In the genomic region with DNA sequence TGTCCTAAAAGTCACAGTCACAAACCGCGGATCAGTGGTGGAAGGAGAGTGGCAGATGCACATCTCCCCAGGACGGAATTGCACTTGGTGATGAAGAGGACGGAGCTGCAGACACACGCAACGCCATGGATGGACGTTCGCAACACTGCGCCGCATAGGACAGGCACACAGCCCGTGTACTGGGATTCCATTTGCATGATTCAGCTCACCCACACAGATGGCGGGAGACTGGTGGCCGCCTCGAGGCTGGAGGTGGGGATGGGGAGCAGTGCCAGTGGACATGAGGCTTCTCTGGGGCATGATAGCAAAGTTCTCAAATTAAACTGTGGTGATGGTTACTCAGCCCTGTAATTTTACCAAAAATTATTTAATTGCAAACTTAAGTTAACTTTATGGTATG, we compare ENCODE assay signal across 30 cellular contexts. TPM values are rescaled to one million over a fixed set of nuclear protein-coding genes. Genes with fewer than 3 reads are reported as not detected.
DNase-seq lines count a peak whose midpoint lies in the region; ATAC-seq, FAIRE-seq and TF ChIP-seq lines count a peak whose summit lies in the region.
"Had no signal": no experiment of that assay in that cellular context is flagged by ENCODE, and none has a peak within 500 bp of the region (broad histone marks: within the 10 kb centered on the region; RNA-seq: fewer than 3 reads in every experiment).

No MANE protein-coding gene starts in this region.

- H3K36me3 ChIP-seq in skeletal muscle tissue (ENCODE audit: control insufficient read depth in 3 of 3, insufficient read depth in 3 of 3, low read length in 3 of 3) = peaks cover 5 to 11% (median 6%) of the 10 kb centered on the region in 3 donors
- H3K36me3 ChIP-seq: pancreas had no signal

- FAIRE-seq in frontal cortex (lab: Jason Lieb, UNC) = no peak
- FAIRE-seq: HTR-8/SVneo, islet of Langerhans, pancreas had no signal

- ATAC-seq in activated T-helper 17 cell treated with anti-CD3 and anti-CD28 coated beads, Interleukin-2, amount 50 U/mL, for 72 hours (replicated peaks) = no peak
- ATAC-seq: activated T-cell treated with anti-CD3 and anti-CD28 coated beads, Interleukin-2, amount 50 U/mL, for 72 hours had no signal

- H3K27me3 ChIP-seq in skeletal muscle tissue (ENCODE audit: control insufficient read depth in 3 of 3, insufficient read depth in 3 of 3, low read length in 3 of 3) = no peaks in the 10 kb centered on the region
- H3K27me3 ChIP-seq: pancreas had no signal

- H3K4me1 ChIP-seq in skeletal muscle tissue (ENCODE audit: control insufficient read depth in 3 of 3, insufficient read depth in 3 of 3, low read length in 3 of 3) = peaks cover 61 to 68% (median 68%) of the 10 kb centered on the region in 3 donors
- H3K4me1 ChIP-seq: Caco-2, pancreas had no signal

- no peaks in the 10 kb centered on the region for H3K27me3 Mint-ChIP-seq in activated T-helper 17 cell treated with anti-CD3 and anti-CD28 coated beads, Interleukin-2, amount 50 U/mL, for 72 hours
- H3K27me3 Mint-ChIP-seq: stimulated activated naive CD8-positive, alpha-beta T cell treated with anti-CD3 and anti-CD28 coated beads, Interleukin-15, Interleukin-2, amounts not matched to agents 100 ng/mL and 50 ng/mL, for 24 hours had no signal

- no peak for TF ChIP-seq CTCF in foreskin fibroblast (IDR thresholded peaks at IDR 0.05; ENCODE audit: low read depth, low read length)

- peak; percentile 67 for DNase-seq in EL
- DNase-seq in foreskin fibroblast = peak; percentile 28 to 62
- DNase-seq in iPS-NIHi7 (ENCODE audit: extremely low spot score) = no peak
- DNase-seq in frontal cortex (ENCODE audit: low spot score in 2 of 2) = no peak
- no peak for DNase-seq in SW 1271 (lab: John Stamatoyannopoulos, UW)
- DNase-seq in NCI-H748 treated with DMSO at 0.1 percent for 48 hours (lab: John Stamatoyannopoulos, UW) = no peak
- DNase-seq: activated CD4-positive, alpha-beta T cell treated with anti-CD3 and anti-CD28 coated beads for 1 hour; activated naive CD4-positive, alpha-beta T cell treated with anti-CD3 and anti-CD28 coated beads, Interleukin-2, amount 50 U/mL, for 16 hours; activated T-cell treated with anti-CD3 and anti-CD28 coated beads, Interleukin-2, amount 50 U/mL, for 72 hours; Caco-2; DND-41; HCEC 1CT; NCI-H1105 treated with DMSO at 0.1 percent for 48 hours; NCI-H2107; NCI-H510A; NK-92 treated with Interleukin-12 subunit alpha and Interleukin-12 subunit beta, amount 100 ng/mL, for 24 hours; RPMI8226; stimulated activated CD4-positive, alpha-beta T cell treated with anti-CD3 and anti-CD28 coated beads, Interleukin-2, amount 100 ng/mL, for 48 hours; transverse colon had no signal

- H3K4me3 ChIP-seq in foreskin fibroblast (ENCODE audit: low read depth in 1 of 2, low read length in 2 of 2) (no peak overlapping the region), skeletal muscle tissue (ENCODE audit: low read length in 3 of 3) (peak overlapping the region in 2 of 3 donors; percentile 19 to 41)
- H3K4me3 ChIP-seq: hepatocyte, lung, pancreas, skin epidermis, transverse colon had no signal

- peak overlapping the region in 1 of 3 donors; percentile 57 for H3K9ac ChIP-seq in skeletal muscle tissue (ENCODE audit: low read depth in 1 of 3, low read length in 3 of 3)

- no peak overlapping the region for H3K4me3 Mint-ChIP-seq in activated T-helper 17 cell treated with anti-CD3 and anti-CD28 coated beads, Interleukin-2, amount 50 U/mL, for 72 hours
- H3K4me3 Mint-ChIP-seq: activated T-cell treated with anti-CD3 and anti-CD28 coated beads, Interleukin-2, amount 50 U/mL, for 72 hours; stimulated activated naive CD8-positive, alpha-beta T cell treated with anti-CD3 and anti-CD28 coated beads, Interleukin-15, Interleukin-2, amounts not matched to agents 100 ng/mL and 50 ng/mL, for 24 hours had no signal

- peaks cover 21% of the 10 kb centered on the region for H3K4me1 Mint-ChIP-seq in activated T-helper 17 cell treated with anti-CD3 and anti-CD28 coated beads, Interleukin-2, amount 50 U/mL, for 72 hours

- H3K27ac Mint-ChIP-seq in activated T-helper 17 cell treated with anti-CD3 and anti-CD28 coated beads, Interleukin-2, amount 50 U/mL, for 72 hours = peak overlapping the region; percentile 49
- H3K27ac Mint-ChIP-seq: activated T-cell treated with anti-CD3 and anti-CD28 coated beads, Interleukin-2, amount 50 U/mL, for 72 hours; stimulated activated naive CD8-positive, alpha-beta T cell treated with anti-CD3 and anti-CD28 coated beads, Interleukin-15, Interleukin-2, amounts not matched to agents 100 ng/mL and 50 ng/mL, for 24 hours had no signal

- H3K36me3 Mint-ChIP-seq in activated T-helper 17 cell treated with anti-CD3 and anti-CD28 coated beads, Interleukin-2, amount 50 U/mL, for 72 hours (ENCODE audit: low read depth) = peaks cover 8% of the 10 kb centered on the region

- no peaks in the 10 kb centered on the region for H3K9me3 Mint-ChIP-seq in activated T-helper 17 cell treated with anti-CD3 and anti-CD28 coated beads, Interleukin-2, amount 50 U/mL, for 72 hours
- H3K9me3 Mint-ChIP-seq: activated T-cell treated with anti-CD3 and anti-CD28 coated beads, Interleukin-2, amount 50 U/mL, for 72 hours; stimulated activated naive CD8-positive, alpha-beta T cell treated with anti-CD3 and anti-CD28 coated beads, Interleukin-15, Interleukin-2, amounts not matched to agents 100 ng/mL and 50 ng/mL, for 24 hours had no signal

- H3K27ac ChIP-seq in skeletal muscle tissue (ENCODE audit: low read depth, low read length) = peak overlapping the region; percentile 58
- H3K27ac ChIP-seq: hepatocyte, pancreas, transverse colon had no signal

- no peaks in the 10 kb centered on the region for H3K9me3 ChIP-seq in skeletal muscle tissue (ENCODE audit: control insufficient read depth in 3 of 3, low read length in 3 of 3)
- H3K9me3 ChIP-seq: Caco-2, pancreas, transverse colon had no signal

RNA-seq across cellular contexts. Expression of gene DUSP8, which starts 37.4 kb away (rescaled TPM):
- 1 to 10 TPM in 1 of 2 donors, under 1 TPM in 1; 0.80 to 1.7 TPM for total RNA-seq in activated T-helper 17 cell treated with anti-CD3 and anti-CD28 coated beads, Interleukin-2, amount 50 U/mL, for 72 hours
- total RNA-seq in skeletal muscle tissue = 0.52 TPM
- total RNA-seq in frontal cortex = 4.1 TPM
- total RNA-seq: LHCN-M2 had no signal

RNA-seq across cellular contexts. Expression of gene MOB2, which starts 48.1 kb away (rescaled TPM):
- total RNA-seq in activated T-helper 17 cell treated with anti-CD3 and anti-CD28 coated beads, Interleukin-2, amount 50 U/mL, for 72 hours = 10 to 100 TPM; 24.5 to 26.7 TPM
- total RNA-seq in skeletal muscle tissue (18.3 TPM), frontal cortex (15.1 TPM)

RNA-seq across cellular contexts. Expression of gene KRTAP5-1, which starts 50.4 kb away (rescaled TPM):
- total RNA-seq in activated T-helper 17 cell treated with anti-CD3 and anti-CD28 coated beads, Interleukin-2, amount 50 U/mL, for 72 hours = not detected
- not detected for total RNA-seq in skeletal muscle tissue
- not detected for total RNA-seq in frontal cortex
- total RNA-seq: activated T-cell treated with anti-CD3 and anti-CD28 coated beads, Interleukin-2, amount 50 U/mL, for 72 hours; aorta; Caco-2; hepatocyte; LHCN-M2; lung; pancreas; transverse colon had no signal

Comparison
In these comparisons a context has a peak if more than half of its experiments do, and no peak if none do; other contexts are left out.
1. DNase-seq: peak in EL (single experiment) and foreskin fibroblast (2 of 2); none in iPS-NIHi7 (single experiment), frontal cortex (0 of 2), SW 1271 (0 of 2) and NCI-H748 treated with DMSO at 0.1 percent for 48 hours (single experiment).
2. H3K4me3 ChIP-seq: peak in skeletal muscle tissue (2 of 3); none in foreskin fibroblast (0 of 2).